In the genomic region with DNA sequence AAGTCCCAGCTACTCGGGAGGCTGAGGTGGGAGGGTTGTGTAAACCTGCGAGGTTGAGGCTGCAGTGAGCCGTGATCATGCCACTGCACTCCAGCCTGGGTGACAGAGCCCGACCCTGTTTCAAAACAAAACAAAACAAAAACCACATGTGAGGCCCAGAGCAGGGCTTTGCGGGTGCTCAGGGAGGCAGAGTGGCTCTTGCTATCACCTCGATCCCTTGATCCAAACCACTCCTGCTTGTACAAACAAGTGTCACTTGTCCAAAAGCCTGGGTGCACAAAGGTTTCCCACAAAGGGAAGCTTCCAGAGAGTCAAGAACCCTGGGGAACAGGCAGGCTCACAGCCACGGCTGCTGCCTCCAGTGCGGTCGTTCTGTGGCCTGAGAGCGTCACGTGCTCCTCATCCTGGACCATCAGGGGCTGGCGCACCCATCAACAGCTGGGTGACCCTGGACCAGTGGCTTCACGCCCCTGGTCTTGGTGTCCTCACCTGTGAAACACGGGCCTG, we compare ENCODE assay signal across 8 cellular contexts.
DNase-seq lines count a peak whose midpoint lies in the region; ATAC-seq and TF ChIP-seq lines count a peak whose summit lies in the region.

No MANE protein-coding gene starts in this region.

- no peak overlapping the region for H3K18ac ChIP-seq in H9 (ENCODE audit: insufficient read length, low read depth, low read length)

- H3K4me2 ChIP-seq in H9 (ENCODE audit: insufficient read depth, insufficient read length, low read length) (no peak overlapping the region), PC-3 (ENCODE audit: low read length) (no peak overlapping the region)

- TF ChIP-seq CTCF in H9 (conservative IDR thresholded peaks at IDR 0.05) (no peak), PC-3 (conservative IDR thresholded peaks at IDR 0.05; ENCODE audit: low read depth, low read length) (no peak)

- H2AFZ ChIP-seq in H9 (ENCODE audit: low read length) (no peak overlapping the region), PC-3 (ENCODE audit: low read length) (no peak overlapping the region)

- no peak overlapping the region for H2BK5ac ChIP-seq in H9 (ENCODE audit: insufficient read length, low read length)

- POLR2A ChIA-PET in PC-3 (lab: Charles Lee; ENCODE audit: unreplicated experiment) = no interaction called here

- no peaks in the 10 kb centered on the region for H3K36me3 Mint-ChIP-seq in H9 (ENCODE audit: insufficient read depth in 1 of 3, low read depth in 3 of 3)

- intact Hi-C loops in PC-3 (cut with micrococcal nuclease) = no loop called here

- no peak overlapping the region for H3K4me3 Mint-ChIP-seq in H9

- CTCF ChIA-PET in PC-3 (lab: Charles Lee) = no interaction called here

- no peak overlapping the region for H3T11ph ChIP-seq in H9 (ENCODE audit: low read length)

- peaks cover 0 to 5% of the 10 kb centered on the region in 2 experiments; a peak in 2 of 5 replicates for H3K9me3 Mint-ChIP-seq in H9

- H4K5ac ChIP-seq in H9 (ENCODE audit: insufficient read length, low read depth, low read length) = no peak overlapping the region

- H3K23ac ChIP-seq in H9 (ENCODE audit: insufficient read length, low read depth, low read length) = no peak overlapping the region

- H2AK5ac ChIP-seq in H9 (ENCODE audit: insufficient read length, low read length) = no peak overlapping the region

- H3K56ac ChIP-seq in H9 (ENCODE audit: insufficient read length, low read depth, low read length) = no peak overlapping the region

- no peak overlapping the region for H4K91ac ChIP-seq in H9 (ENCODE audit: insufficient read length, low read depth, low read length)

- H3F3A ChIP-seq in PC-3 (ENCODE audit: low read length, unreplicated experiment) = no peaks in the 10 kb centered on the region

- H3K27me3 ChIP-seq in esophagus (ENCODE audit: control insufficient read depth in 1 of 2, insufficient read depth in 2 of 2, low read length in 2 of 2) = no peaks in the 10 kb centered on the region
- H3K27me3 ChIP-seq in H9 (ENCODE audit: insufficient read depth, low read length) = no peaks in the 10 kb centered on the region; the same call in 1 of the 2 replicates
- H3K27me3 ChIP-seq in PC-3 (ENCODE audit: low read length) = no peaks in the 10 kb centered on the region

- no peak overlapping the region for H4K8ac ChIP-seq in H9 (replicated peaks; ENCODE audit: insufficient read length, low read depth, low read length)

- no peak overlapping the region for H3K4ac ChIP-seq in H9 (ENCODE audit: low read depth, low read length)

- H3K23me2 ChIP-seq in H9 (ENCODE audit: insufficient read length, low read depth, low read length, poor library complexity, severe bottlenecking) = peaks cover 14% of the 10 kb centered on the region

- H3K79me2 ChIP-seq in H9 (ENCODE audit: insufficient read depth, low read length) (no peaks in the 10 kb centered on the region), PC-3 (ENCODE audit: low read length) (no peaks in the 10 kb centered on the region)

- H3K27ac ChIP-seq in esophagus (ENCODE audit: low read depth in 2 of 2, low read length in 1 of 2) (peak overlapping the region; percentile 38 to 50), H9 (ENCODE audit: insufficient read length, low read depth, low read length) (no peak overlapping the region), PC-3 (ENCODE audit: low read length) (no peak overlapping the region)

- peaks cover 24 to 31% of the 10 kb centered on the region in 2 experiments for H3K4me1 Mint-ChIP-seq in H9

- H4K20me1 ChIP-seq in H9 (ENCODE audit: control insufficient read depth, insufficient read depth, insufficient read length) (no peaks in the 10 kb centered on the region), PC-3 (ENCODE audit: low read length) (no peaks in the 10 kb centered on the region)

- H3K14ac ChIP-seq in H9 (ENCODE audit: insufficient read depth, low read length) = no peak overlapping the region

- no TSS peak for BruUV-seq in PC-3 (replicated peaks; lab: Mats Ljungman, UMichigan)

- H3K9me2 ChIP-seq in PC-3 (replicated peaks; ENCODE audit: low read length) = no peaks in the 10 kb centered on the region

- 36 to 45% methylated on average over 14 of the region's 14 CpGs for WGBS in esophagus, 2 donors
- WGBS in H9 (ENCODE audit: extremely low coverage, insufficient read length, low lambda C conversion rate) = no CpG with 5 or more reads among the region's 14 CpGs

- H3K9me3 ChIP-seq in esophagus (ENCODE audit: control insufficient read depth in 2 of 2, insufficient read depth in 1 of 2, low read depth in 1 of 2, low read length in 1 of 2) = no peaks in the 10 kb centered on the region
- no peaks in the 10 kb centered on the region for H3K9me3 ChIP-seq in H9 (ENCODE audit: control insufficient read depth, low read depth, low read length)
- H3K9me3 ChIP-seq in PC-3 (ENCODE audit: low read length) = no peaks in the 10 kb centered on the region

- no peak overlapping the region for H2BK120ac ChIP-seq in H9 (ENCODE audit: low read depth, low read length, poor library complexity, severe bottlenecking)

- no peak overlapping the region for H3K27ac Mint-ChIP-seq in H9

- H3K36me3 ChIP-seq in esophagus (ENCODE audit: control insufficient read depth in 2 of 2, insufficient read depth in 2 of 2, low read length in 1 of 2) = no peaks in the 10 kb centered on the region
- H3K36me3 ChIP-seq in PC-3 (ENCODE audit: low read depth, low read length) = no peaks in the 10 kb centered on the region

- H2BK12ac ChIP-seq in H9 (ENCODE audit: insufficient read length, low read depth, low read length) = no peak overlapping the region

- peak; percentile 64 for ATAC-seq in HG03354 (IDR thresholded peaks at IDR 0.05; ENCODE audit: poor library complexity, severe bottlenecking, unreplicated experiment)
- ATAC-seq in HG02970 (IDR thresholded peaks at IDR 0.05; ENCODE audit: low FRiP score, unreplicated experiment) = no peak
- ATAC-seq in PC-3 = no peak

- no peak overlapping the region for H3K4me3 ChIP-seq in esophagus (ENCODE audit: low read depth in 1 of 2, low read length in 2 of 2)
- no peak overlapping the region for H3K4me3 ChIP-seq in PC-3 (ENCODE audit: low read length)

- DNase-seq in GF-D8 (lab: John Stamatoyannopoulos, UW) (peak; percentile 33), putamen (ENCODE audit: low spot score) (peak; percentile 41), H9 (no peak), PC-3 (no peak)
- peak; percentile 23 to 37 for DNase-seq in activated CD4-positive, alpha-beta T cell treated with anti-CD3 and anti-CD28 coated beads for 4 hours

- H3K27me3 Mint-ChIP-seq in H9 (ENCODE audit: low read depth) = peaks cover 49% of the 10 kb centered on the region

- H2BK15ac ChIP-seq in H9 (ENCODE audit: low read depth, low read length) = no peak overlapping the region

- no peak overlapping the region for H2BK20ac ChIP-seq in H9 (ENCODE audit: low read depth, low read length, poor library complexity, severe bottlenecking)

- H3K9ac ChIP-seq in H9 (ENCODE audit: extremely low read depth, insufficient read length, low read length) = no peak overlapping the region
- no peak overlapping the region for H3K9ac ChIP-seq in PC-3 (ENCODE audit: low read length)

- no peaks in the 10 kb centered on the region for H3K79me1 ChIP-seq in H9 (ENCODE audit: insufficient read depth, low read depth, low read length, poor library complexity, severe bottlenecking)

- H3K4me1 ChIP-seq in esophagus (ENCODE audit: control insufficient read depth in 2 of 2, insufficient read depth in 2 of 2, low read length in 1 of 2) = peaks cover 9 to 18% of the 10 kb centered on the region in 2 donors
- no peaks in the 10 kb centered on the region; the same call in 1 of the 2 replicates for H3K4me1 ChIP-seq in H9 (ENCODE audit: insufficient read depth, low read length)
- H3K4me1 ChIP-seq in PC-3 (ENCODE audit: insufficient read depth, low read length) = peaks cover 9% of the 10 kb centered on the region

Comparison
In these comparisons a context has a peak if more than half of its experiments do, and no peak if none do; other contexts are left out.
1. DNase-seq: peak in GF-D8 (single experiment), activated CD4-positive, alpha-beta T cell treated with anti-CD3 and anti-CD28 coated beads for 4 hours (2 of 2) and putamen (single experiment); none in H9 (single experiment) and PC-3 (single experiment).
2. H3K27ac ChIP-seq: peak in esophagus (2 of 2); none in H9 (single experiment) and PC-3 (single experiment).